1 cellular context compared by ENCODE assay signal in the genomic region with DNA sequence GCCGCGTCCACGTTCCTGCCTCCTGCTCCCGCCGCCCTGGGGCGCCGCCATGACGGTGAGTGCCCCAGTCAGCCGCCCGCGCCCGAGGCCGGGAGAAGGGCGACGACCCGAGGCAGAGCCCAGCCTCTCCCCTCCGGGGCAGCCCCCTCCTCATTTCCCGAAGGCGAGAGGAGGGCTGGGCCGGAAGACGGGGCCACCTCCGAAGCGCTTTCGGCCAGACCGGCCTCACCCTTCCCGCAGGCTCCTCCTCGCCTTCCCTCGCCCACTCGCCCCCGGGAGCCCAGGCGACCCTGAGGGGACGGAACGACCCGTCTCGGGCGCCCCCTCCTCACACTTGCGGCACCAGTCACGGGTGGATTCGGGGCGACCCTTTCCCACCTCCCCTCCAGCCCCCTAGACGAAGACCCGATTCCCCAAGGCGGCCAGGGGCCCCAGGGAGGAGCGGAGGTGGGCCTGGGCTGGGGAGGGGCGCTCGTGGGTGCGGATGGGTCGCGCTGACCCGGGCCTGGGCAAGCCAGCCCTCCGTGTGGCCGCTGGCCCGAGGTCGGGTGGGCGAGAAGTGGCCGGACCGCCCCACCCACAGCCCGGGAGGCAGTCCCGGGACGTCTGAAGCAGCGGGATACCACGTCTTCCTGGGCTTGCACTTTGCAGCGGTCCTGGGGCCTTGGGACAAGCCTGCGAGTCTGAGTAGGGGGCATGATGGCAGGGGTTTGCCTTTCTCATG.
TF ChIP-seq lines count a peak whose summit lies in the region.

No MANE protein-coding gene starts in this region.

TF ChIP-seq in HepG2, 621 proteins besides CTCF, POLR2A, EP300 and RAD21 (continued from another document and continues in another):
- TF ChIP-seq, protein P1, sequence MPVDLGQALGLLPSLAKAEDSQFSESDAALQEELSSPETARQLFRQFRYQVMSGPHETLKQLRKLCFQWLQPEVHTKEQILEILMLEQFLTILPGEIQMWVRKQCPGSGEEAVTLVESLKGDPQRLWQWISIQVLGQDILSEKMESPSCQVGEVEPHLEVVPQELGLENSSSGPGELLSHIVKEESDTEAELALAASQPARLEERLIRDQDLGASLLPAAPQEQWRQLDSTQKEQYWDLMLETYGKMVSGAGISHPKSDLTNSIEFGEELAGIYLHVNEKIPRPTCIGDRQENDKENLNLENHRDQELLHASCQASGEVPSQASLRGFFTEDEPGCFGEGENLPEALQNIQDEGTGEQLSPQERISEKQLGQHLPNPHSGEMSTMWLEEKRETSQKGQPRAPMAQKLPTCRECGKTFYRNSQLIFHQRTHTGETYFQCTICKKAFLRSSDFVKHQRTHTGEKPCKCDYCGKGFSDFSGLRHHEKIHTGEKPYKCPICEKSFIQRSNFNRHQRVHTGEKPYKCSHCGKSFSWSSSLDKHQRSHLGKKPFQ (CRISPR knock-in tag; IDR thresholded peaks at IDR 0.05; ENCODE audit: insufficient replicate concordance) = peak; percentile 70
- TF ChIP-seq ATF7-NPFF (CRISPR knock-in tag; IDR thresholded peaks at IDR 0.05; ENCODE audit: low read depth) = peak; percentile 26; the same call in 1 of the 2 replicates
- no peak for TF ChIP-seq SAFB2 (CRISPR knock-in tag; IDR thresholded peaks at IDR 0.05; ENCODE audit: borderline replicate concordance, low read depth)
- TF ChIP-seq LCORL (IDR thresholded peaks at IDR 0.05) = no peak
- 0 out of 2 replicates have a peak, but pooled peaks have one; percentile 34 for TF ChIP-seq LCORL (CRISPR knock-in tag; IDR thresholded peaks at IDR 0.05)
- TF ChIP-seq NPAS2 (CRISPR knock-in tag; IDR thresholded peaks at IDR 0.05; ENCODE audit: borderline replicate concordance) = no peak
- TF ChIP-seq CHCHD3 (CRISPR knock-in tag; IDR thresholded peaks at IDR 0.05) = 0 out of 2 replicates have a peak, but pooled peaks have one; percentile 2
- 0 out of 2 replicates have a peak, but pooled peaks have one; percentile 7 for TF ChIP-seq POLR2G (IDR thresholded peaks at IDR 0.05; ENCODE audit: low read depth, low read length)
- no peak for TF ChIP-seq KDM4B (CRISPR knock-in tag; IDR thresholded peaks at IDR 0.05)
- TF ChIP-seq ARID2 (CRISPR knock-in tag; IDR thresholded peaks at IDR 0.05; ENCODE audit: borderline replicate concordance) = no peak
- TF ChIP-seq, protein P2, sequence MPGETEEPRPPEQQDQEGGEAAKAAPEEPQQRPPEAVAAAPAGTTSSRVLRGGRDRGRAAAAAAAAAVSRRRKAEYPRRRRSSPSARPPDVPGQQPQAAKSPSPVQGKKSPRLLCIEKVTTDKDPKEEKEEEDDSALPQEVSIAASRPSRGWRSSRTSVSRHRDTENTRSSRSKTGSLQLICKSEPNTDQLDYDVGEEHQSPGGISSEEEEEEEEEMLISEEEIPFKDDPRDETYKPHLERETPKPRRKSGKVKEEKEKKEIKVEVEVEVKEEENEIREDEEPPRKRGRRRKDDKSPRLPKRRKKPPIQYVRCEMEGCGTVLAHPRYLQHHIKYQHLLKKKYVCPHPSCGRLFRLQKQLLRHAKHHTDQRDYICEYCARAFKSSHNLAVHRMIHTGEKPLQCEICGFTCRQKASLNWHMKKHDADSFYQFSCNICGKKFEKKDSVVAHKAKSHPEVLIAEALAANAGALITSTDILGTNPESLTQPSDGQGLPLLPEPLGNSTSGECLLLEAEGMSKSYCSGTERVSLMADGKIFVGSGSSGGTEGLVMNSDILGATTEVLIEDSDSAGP (CRISPR knock-in tag; IDR thresholded peaks at IDR 0.05; ENCODE audit: borderline replicate concordance) = peak; percentile 56; the same call in 1 of the 2 replicates
- TF ChIP-seq PHF8 (CRISPR knock-in tag; IDR thresholded peaks at IDR 0.05) = peak; percentile 60; the same call in 1 of the 2 replicates
- TF ChIP-seq, protein P3, sequence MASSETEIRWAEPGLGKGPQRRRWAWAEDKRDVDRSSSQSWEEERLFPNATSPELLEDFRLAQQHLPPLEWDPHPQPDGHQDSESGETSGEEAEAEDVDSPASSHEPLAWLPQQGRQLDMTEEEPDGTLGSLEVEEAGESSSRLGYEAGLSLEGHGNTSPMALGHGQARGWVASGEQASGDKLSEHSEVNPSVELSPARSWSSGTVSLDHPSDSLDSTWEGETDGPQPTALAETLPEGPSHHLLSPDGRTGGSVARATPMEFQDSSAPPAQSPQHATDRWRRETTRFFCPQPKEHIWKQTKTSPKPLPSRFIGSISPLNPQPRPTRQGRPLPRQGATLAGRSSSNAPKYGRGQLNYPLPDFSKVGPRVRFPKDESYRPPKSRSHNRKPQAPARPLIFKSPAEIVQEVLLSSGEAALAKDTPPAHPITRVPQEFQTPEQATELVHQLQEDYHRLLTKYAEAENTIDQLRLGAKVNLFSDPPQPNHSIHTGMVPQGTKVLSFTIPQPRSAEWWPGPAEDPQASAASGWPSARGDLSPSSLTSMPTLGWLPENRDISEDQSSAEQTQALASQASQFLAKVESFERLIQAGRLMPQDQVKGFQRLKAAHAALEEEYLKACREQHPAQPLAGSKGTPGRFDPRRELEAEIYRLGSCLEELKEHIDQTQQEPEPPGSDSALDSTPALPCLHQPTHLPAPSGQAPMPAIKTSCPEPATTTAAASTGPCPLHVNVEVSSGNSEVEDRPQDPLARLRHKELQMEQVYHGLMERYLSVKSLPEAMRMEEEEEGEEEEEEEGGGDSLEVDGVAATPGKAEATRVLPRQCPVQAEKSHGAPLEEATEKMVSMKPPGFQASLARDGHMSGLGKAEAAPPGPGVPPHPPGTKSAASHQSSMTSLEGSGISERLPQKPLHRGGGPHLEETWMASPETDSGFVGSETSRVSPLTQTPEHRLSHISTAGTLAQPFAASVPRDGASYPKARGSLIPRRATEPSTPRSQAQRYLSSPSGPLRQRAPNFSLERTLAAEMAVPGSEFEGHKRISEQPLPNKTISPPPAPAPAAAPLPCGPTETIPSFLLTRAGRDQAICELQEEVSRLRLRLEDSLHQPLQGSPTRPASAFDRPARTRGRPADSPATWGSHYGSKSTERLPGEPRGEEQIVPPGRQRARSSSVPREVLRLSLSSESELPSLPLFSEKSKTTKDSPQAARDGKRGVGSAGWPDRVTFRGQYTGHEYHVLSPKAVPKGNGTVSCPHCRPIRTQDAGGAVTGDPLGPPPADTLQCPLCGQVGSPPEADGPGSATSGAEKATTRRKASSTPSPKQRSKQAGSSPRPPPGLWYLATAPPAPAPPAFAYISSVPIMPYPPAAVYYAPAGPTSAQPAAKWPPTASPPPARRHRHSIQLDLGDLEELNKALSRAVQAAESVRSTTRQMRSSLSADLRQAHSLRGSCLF (CRISPR knock-in tag; IDR thresholded peaks at IDR 0.05; ENCODE audit: borderline replicate concordance) = no peak
- TF ChIP-seq, protein P4, sequence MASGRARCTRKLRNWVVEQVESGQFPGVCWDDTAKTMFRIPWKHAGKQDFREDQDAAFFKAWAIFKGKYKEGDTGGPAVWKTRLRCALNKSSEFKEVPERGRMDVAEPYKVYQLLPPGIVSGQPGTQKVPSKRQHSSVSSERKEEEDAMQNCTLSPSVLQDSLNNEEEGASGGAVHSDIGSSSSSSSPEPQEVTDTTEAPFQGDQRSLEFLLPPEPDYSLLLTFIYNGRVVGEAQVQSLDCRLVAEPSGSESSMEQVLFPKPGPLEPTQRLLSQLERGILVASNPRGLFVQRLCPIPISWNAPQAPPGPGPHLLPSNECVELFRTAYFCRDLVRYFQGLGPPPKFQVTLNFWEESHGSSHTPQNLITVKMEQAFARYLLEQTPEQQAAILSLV (CRISPR knock-in tag; IDR thresholded peaks at IDR 0.05; ENCODE audit: borderline replicate concordance) = peak; percentile 63; the same call in 1 of the 2 replicates
- TF ChIP-seq POGZ (CRISPR knock-in tag; IDR thresholded peaks at IDR 0.05) = 0 out of 2 replicates have a peak, but pooled peaks have one; percentile 19
- no peak for TF ChIP-seq NKX3-1 (CRISPR knock-in tag; IDR thresholded peaks at IDR 0.05)
- peak; percentile 15; the same call in 1 of the 2 replicates for TF ChIP-seq TAF1 (CRISPR knock-in tag; IDR thresholded peaks at IDR 0.05)
- no peak for TF ChIP-seq ZNF264 (CRISPR knock-in tag; IDR thresholded peaks at IDR 0.05)
- TF ChIP-seq, protein P5, sequence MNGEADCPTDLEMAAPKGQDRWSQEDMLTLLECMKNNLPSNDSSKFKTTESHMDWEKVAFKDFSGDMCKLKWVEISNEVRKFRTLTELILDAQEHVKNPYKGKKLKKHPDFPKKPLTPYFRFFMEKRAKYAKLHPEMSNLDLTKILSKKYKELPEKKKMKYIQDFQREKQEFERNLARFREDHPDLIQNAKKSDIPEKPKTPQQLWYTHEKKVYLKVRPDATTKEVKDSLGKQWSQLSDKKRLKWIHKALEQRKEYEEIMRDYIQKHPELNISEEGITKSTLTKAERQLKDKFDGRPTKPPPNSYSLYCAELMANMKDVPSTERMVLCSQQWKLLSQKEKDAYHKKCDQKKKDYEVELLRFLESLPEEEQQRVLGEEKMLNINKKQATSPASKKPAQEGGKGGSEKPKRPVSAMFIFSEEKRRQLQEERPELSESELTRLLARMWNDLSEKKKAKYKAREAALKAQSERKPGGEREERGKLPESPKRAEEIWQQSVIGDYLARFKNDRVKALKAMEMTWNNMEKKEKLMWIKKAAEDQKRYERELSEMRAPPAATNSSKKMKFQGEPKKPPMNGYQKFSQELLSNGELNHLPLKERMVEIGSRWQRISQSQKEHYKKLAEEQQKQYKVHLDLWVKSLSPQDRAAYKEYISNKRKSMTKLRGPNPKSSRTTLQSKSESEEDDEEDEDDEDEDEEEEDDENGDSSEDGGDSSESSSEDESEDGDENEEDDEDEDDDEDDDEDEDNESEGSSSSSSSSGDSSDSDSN (CRISPR knock-in tag; IDR thresholded peaks at IDR 0.05) = peak; percentile 46; the same call in 1 of the 2 replicates
- TF ChIP-seq ZNF713 (CRISPR knock-in tag; IDR thresholded peaks at IDR 0.05) = 0 out of 2 replicates have a peak, but pooled peaks have one; percentile 47
- peak; percentile 59; the same call in 1 of the 2 replicates for TF ChIP-seq NFKB2 (CRISPR knock-in tag; IDR thresholded peaks at IDR 0.05; ENCODE audit: borderline replicate concordance)
- TF ChIP-seq ZNF34 (CRISPR knock-in tag; IDR thresholded peaks at IDR 0.05; ENCODE audit: borderline replicate concordance) = no peak
- TF ChIP-seq ZFP90 (CRISPR knock-in tag; IDR thresholded peaks at IDR 0.05; ENCODE audit: borderline replicate concordance) = 0 out of 2 replicates have a peak, but pooled peaks have one; percentile 19
- TF ChIP-seq ZMYM4 (CRISPR knock-in tag; IDR thresholded peaks at IDR 0.05) = peak; percentile 14; the same call in 1 of the 2 replicates
- no peak for TF ChIP-seq ZNF296 (CRISPR knock-in tag; conservative IDR thresholded peaks at IDR 0.05)
- TF ChIP-seq NFATC3 (CRISPR knock-in tag; IDR thresholded peaks at IDR 0.05) = no peak
- TF ChIP-seq, protein P6, sequence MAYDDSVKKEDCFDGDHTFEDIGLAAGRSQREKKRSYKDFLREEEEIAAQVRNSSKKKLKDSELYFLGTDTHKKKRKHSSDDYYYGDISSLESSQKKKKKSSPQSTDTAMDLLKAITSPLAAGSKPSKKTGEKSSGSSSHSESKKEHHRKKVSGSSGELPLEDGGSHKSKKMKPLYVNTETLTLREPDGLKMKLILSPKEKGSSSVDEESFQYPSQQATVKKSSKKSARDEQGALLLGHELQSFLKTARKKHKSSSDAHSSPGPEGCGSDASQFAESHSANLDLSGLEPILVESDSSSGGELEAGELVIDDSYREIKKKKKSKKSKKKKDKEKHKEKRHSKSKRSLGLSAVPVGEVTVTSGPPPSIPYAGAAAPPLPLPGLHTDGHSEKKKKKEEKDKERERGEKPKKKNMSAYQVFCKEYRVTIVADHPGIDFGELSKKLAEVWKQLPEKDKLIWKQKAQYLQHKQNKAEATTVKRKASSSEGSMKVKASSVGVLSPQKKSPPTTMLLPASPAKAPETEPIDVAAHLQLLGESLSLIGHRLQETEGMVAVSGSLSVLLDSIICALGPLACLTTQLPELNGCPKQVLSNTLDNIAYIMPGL (CRISPR knock-in tag; IDR thresholded peaks at IDR 0.05; ENCODE audit: borderline replicate concordance in 1 of 2, low read depth in 1 of 2) = peak; percentile 20 to 65; a peak in 3 of 4 replicates
- TF ChIP-seq HIVEP1 (CRISPR knock-in tag; IDR thresholded peaks at IDR 0.05) = peak; percentile 40; the same call in 1 of the 2 replicates
- no peak for TF ChIP-seq NONO (IDR thresholded peaks at IDR 0.05)
- 0 out of 2 replicates have a peak, but pooled peaks have one; percentile 28 for TF ChIP-seq NONO (CRISPR knock-in tag; conservative IDR thresholded peaks at IDR 0.05)
- peak; percentile 50; the same call in 1 of the 2 replicates for TF ChIP-seq ZNF619 (CRISPR knock-in tag; IDR thresholded peaks at IDR 0.05)
- no peak for TF ChIP-seq RFXAP (CRISPR knock-in tag; IDR thresholded peaks at IDR 0.05; ENCODE audit: borderline replicate concordance)
- 0 out of 2 replicates have a peak, but pooled peaks have one; percentile 30 for TF ChIP-seq KMT2A (CRISPR knock-in tag; IDR thresholded peaks at IDR 0.05)
- TF ChIP-seq TBX2 (CRISPR knock-in tag; IDR thresholded peaks at IDR 0.05; ENCODE audit: borderline replicate concordance) = peak; percentile 54; the same call in 1 of the 2 replicates
- TF ChIP-seq ZNF263 (CRISPR knock-in tag; IDR thresholded peaks at IDR 0.05) = peak; percentile 33; the same call in 1 of the 2 replicates
- no peak for TF ChIP-seq ADNP (CRISPR knock-in tag; IDR thresholded peaks at IDR 0.05)
- TF ChIP-seq KDM5B (CRISPR knock-in tag; IDR thresholded peaks at IDR 0.05; ENCODE audit: borderline replicate concordance) = peak; percentile 38; the same call in 1 of the 2 replicates
- TF ChIP-seq, protein P7, sequence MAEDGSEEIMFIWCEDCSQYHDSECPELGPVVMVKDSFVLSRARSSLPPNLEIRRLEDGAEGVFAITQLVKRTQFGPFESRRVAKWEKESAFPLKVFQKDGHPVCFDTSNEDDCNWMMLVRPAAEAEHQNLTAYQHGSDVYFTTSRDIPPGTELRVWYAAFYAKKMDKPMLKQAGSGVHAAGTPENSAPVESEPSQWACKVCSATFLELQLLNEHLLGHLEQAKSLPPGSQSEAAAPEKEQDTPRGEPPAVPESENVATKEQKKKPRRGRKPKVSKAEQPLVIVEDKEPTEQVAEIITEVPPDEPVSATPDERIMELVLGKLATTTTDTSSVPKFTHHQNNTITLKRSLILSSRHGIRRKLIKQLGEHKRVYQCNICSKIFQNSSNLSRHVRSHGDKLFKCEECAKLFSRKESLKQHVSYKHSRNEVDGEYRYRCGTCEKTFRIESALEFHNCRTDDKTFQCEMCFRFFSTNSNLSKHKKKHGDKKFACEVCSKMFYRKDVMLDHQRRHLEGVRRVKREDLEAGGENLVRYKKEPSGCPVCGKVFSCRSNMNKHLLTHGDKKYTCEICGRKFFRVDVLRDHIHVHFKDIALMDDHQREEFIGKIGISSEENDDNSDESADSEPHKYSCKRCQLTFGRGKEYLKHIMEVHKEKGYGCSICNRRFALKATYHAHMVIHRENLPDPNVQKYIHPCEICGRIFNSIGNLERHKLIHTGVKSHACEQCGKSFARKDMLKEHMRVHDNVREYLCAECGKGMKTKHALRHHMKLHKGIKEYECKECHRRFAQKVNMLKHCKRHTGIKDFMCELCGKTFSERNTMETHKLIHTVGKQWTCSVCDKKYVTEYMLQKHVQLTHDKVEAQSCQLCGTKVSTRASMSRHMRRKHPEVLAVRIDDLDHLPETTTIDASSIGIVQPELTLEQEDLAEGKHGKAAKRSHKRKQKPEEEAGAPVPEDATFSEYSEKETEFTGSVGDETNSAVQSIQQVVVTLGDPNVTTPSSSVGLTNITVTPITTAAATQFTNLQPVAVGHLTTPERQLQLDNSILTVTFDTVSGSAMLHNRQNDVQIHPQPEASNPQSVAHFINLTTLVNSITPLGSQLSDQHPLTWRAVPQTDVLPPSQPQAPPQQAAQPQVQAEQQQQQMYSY (CRISPR knock-in tag; IDR thresholded peaks at IDR 0.05) = 0 out of 2 replicates have a peak, but pooled peaks have one; percentile 14
- TF ChIP-seq CENPT (CRISPR knock-in tag; IDR thresholded peaks at IDR 0.05; ENCODE audit: low read depth) = no peak
- peak; percentile 72 for TF ChIP-seq YY1 (IDR thresholded peaks at IDR 0.05; ENCODE audit: insufficient read depth, insufficient replicate concordance, low read depth, low read length)
- TF ChIP-seq NRL (CRISPR knock-in tag; IDR thresholded peaks at IDR 0.05; ENCODE audit: borderline replicate concordance) = peak; percentile 87
